ENCODE assay signal across 19 cellular contexts in genomic region chr12:29763301-29763683, GRCh38. TPM values are rescaled to one million over a fixed set of nuclear protein-coding genes. Genes with fewer than 3 reads are reported as not detected.
DNase-seq lines count a peak whose midpoint lies in the region; FAIRE-seq and TF ChIP-seq lines count a peak whose summit lies in the region.
"Had no signal": no experiment of that assay in that cellular context is flagged by ENCODE, and none has a peak within 500 bp of the region (broad histone marks: within the 10 kb centered on the region; RNA-seq: fewer than 3 reads in every experiment).

No MANE protein-coding gene starts in this region.

- POLR2A ChIA-PET in endothelial cell of umbilical vein (lab: Charles Lee) = interaction anchor here (0.5 kb wide), 1 partner anchor 810 kb away, joined by 4 read pairs; no protein-coding TSS in a partner anchor

- TF ChIP-seq EP300 in sigmoid colon (IDR thresholded peaks at IDR 0.05) = no peak

- H3K4me1 ChIP-seq in endothelial cell of umbilical vein (ENCODE audit: control insufficient read depth, extremely low read depth, insufficient read depth, low read length) (no peaks in the 10 kb centered on the region), sigmoid colon (peaks cover 0 to 20% (median 14%) of the 10 kb centered on the region in 4 donors), thyroid gland (no peaks in the 10 kb centered on the region)
- H3K4me1 ChIP-seq: A549 had no signal

- dilution Hi-C loops in endothelial cell of umbilical vein (cut with MboI; ENCODE audit: extremely low pct_ligation_motif_present, low sequenced_read_pairs) = no loop called here

- FAIRE-seq in endothelial cell of umbilical vein (lab: Jason Lieb, UNC) = no peak
- FAIRE-seq: A549, K562 had no signal

- no peak overlapping the region for H3K4me3 ChIP-seq in endothelial cell of umbilical vein (replicated peaks in 1 of 3; ENCODE audit: insufficient read depth in 1 of 3, low read depth in 1 of 3, low read length in 3 of 3)
- H3K4me3 ChIP-seq in sigmoid colon = no peak overlapping the region
- H3K4me3 ChIP-seq in thyroid gland (replicated peaks in 1 of 3) = no peak overlapping the region
- H3K4me3 ChIP-seq: A549, K562, lung had no signal

- DNase-seq in NCI-H510A treated with DMSO at 0.1 percent for 48 hours (lab: John Stamatoyannopoulos, UW) = peak; percentile 37
- no peak for DNase-seq in NCI-H510A (lab: John Stamatoyannopoulos, UW)
- DNase-seq in NCI-H345 treated with DMSO at 0.1 percent for 48 hours (lab: John Stamatoyannopoulos, UW; ENCODE audit: unreplicated experiment) = peak; percentile 12
- peak; percentile 10 for DNase-seq in endothelial cell of umbilical vein (ENCODE audit: low read depth, low spot score)
- no peak for DNase-seq in sigmoid colon
- DNase-seq in thyroid gland = no peak
- DNase-seq in GM13976 (ENCODE audit: low spot score) = no peak
- DNase-seq in activated CD4-positive, alpha-beta T cell treated with anti-CD3 and anti-CD28 coated beads for 48 hours = no peak
- DNase-seq: activated CD4-positive, alpha-beta T cell treated with anti-CD3 and anti-CD28 coated beads, Interleukin-2, amount 10 ng/mL, durations not matched to agents 7 days and 5 days; activated T-cell treated with anti-CD3 and anti-CD28 coated beads, Interleukin-2, amount 50 U/mL, for 4 hours; AML-193; CD4-positive, alpha-beta T cell; H9; NCI-H1092 treated with DMSO at 0.1 percent for 48 hours; retina had no signal

- H3K27ac ChIP-seq in endothelial cell of umbilical vein (ENCODE audit: insufficient read depth, low read depth, low read length) (no peak overlapping the region), sigmoid colon (peak overlapping the region in 3 of 4 donors; percentile 1 to 45 (median 34)), thyroid gland (no peak overlapping the region)
- H3K27ac ChIP-seq: A549 had no signal

- intact Hi-C loops in endothelial cell of umbilical vein (cut with micrococcal nuclease) = no loop called here
- intact Hi-C loops in sigmoid colon (cut with DNase I) = no loop called here
- intact Hi-C loops in thyroid gland (cut with DNase I) = no loop called here

- CTCF ChIA-PET in endothelial cell of umbilical vein (lab: Charles Lee) = interaction anchor here (1.4 kb wide), 1 partner anchor 19 kb away, joined by 4 read pairs; no protein-coding TSS in a partner anchor

- TF ChIP-seq POLR2A in endothelial cell of umbilical vein (IDR thresholded peaks at IDR 0.05; ENCODE audit: low read depth, low read length) (no peak), sigmoid colon (IDR thresholded peaks at IDR 0.05) (no peak), thyroid gland (IDR thresholded peaks at IDR 0.05) (no peak)

- no peaks in the 10 kb centered on the region for H3K9me1 ChIP-seq in endothelial cell of umbilical vein (replicated peaks; ENCODE audit: control insufficient read depth, extremely low read depth, insufficient read depth, low read length)

- no peaks in the 10 kb centered on the region for H3K36me3 ChIP-seq in endothelial cell of umbilical vein (ENCODE audit: control insufficient read depth in 2 of 2, extremely low read depth in 1 of 2, insufficient read depth in 2 of 2, low read length in 2 of 2)
- H3K36me3 ChIP-seq in sigmoid colon = peaks cover 0 to 11% (median 0%) of the 10 kb centered on the region in 4 donors
- no peaks in the 10 kb centered on the region for H3K36me3 ChIP-seq in thyroid gland

- TF ChIP-seq CTCF in endothelial cell of umbilical vein (IDR thresholded peaks at IDR 0.05; ENCODE audit: extremely low read depth in 1 of 2, insufficient read depth in 1 of 2, low read depth in 1 of 2, low read length in 2 of 2) = no peak
- TF ChIP-seq CTCF in sigmoid colon (IDR thresholded peaks at IDR 0.05) = no peak
- TF ChIP-seq CTCF in thyroid gland (IDR thresholded peaks at IDR 0.05) = no peak
- TF ChIP-seq CTCF in GM13976 (IDR thresholded peaks at IDR 0.05; ENCODE audit: borderline replicate concordance, control extremely low read depth, extremely low read depth, insufficient read depth, missing control alignments) = no peak

- in situ Hi-C loops in GM13976 (cut with MboI; ENCODE audit: low sequenced_read_pairs, unreplicated experiment) = no loop called here

- no peaks in the 10 kb centered on the region for H3K9me3 ChIP-seq in endothelial cell of umbilical vein (replicated peaks; ENCODE audit: control insufficient read depth, insufficient read depth, low read length)
- H3K9me3 ChIP-seq in sigmoid colon = no peaks in the 10 kb centered on the region
- H3K9me3 ChIP-seq in thyroid gland = no peaks in the 10 kb centered on the region
- H3K9me3 ChIP-seq: A549 had no signal

- H4K20me1 ChIP-seq in endothelial cell of umbilical vein (replicated peaks; ENCODE audit: control insufficient read depth, extremely low read depth, insufficient read depth, low read length) = no peaks in the 10 kb centered on the region

- H3K27me3 ChIP-seq in endothelial cell of umbilical vein (ENCODE audit: control insufficient read depth in 2 of 2, insufficient read depth in 2 of 2, low read length in 2 of 2) = no peaks in the 10 kb centered on the region
- H3K27me3 ChIP-seq in sigmoid colon = no peaks in the 10 kb centered on the region
- no peaks in the 10 kb centered on the region for H3K27me3 ChIP-seq in thyroid gland

- H3K79me2 ChIP-seq in endothelial cell of umbilical vein (ENCODE audit: control insufficient read depth, insufficient read depth, low read length) = no peaks in the 10 kb centered on the region

- H3K4me2 ChIP-seq in endothelial cell of umbilical vein (ENCODE audit: insufficient read depth, low read length) = no peak overlapping the region
- H3K4me2 ChIP-seq: A549 had no signal

- BruUV-seq in endothelial cell of umbilical vein (replicated peaks; lab: Mats Ljungman, UMichigan) = no TSS peak

- no peak overlapping the region for H3K9ac ChIP-seq in endothelial cell of umbilical vein (replicated peaks; ENCODE audit: extremely low read depth, insufficient read depth, low read length)

- H2AFZ ChIP-seq in endothelial cell of umbilical vein (ENCODE audit: low read depth, low read length) = no peak overlapping the region

TF ChIP-seq in endothelial cell of umbilical vein, 7 proteins besides CTCF, POLR2A, EP300 and RAD21:
- TF ChIP-seq JUN (IDR thresholded peaks at IDR 0.05; ENCODE audit: borderline replicate concordance, insufficient read depth, insufficient read length, low read depth) = no peak
- TF ChIP-seq MYC (IDR thresholded peaks at IDR 0.05; ENCODE audit: low read depth, low read length) = no peak
- no peak for TF ChIP-seq POLR2AphosphoS5 (IDR thresholded peaks at IDR 0.05; ENCODE audit: insufficient read depth, low read depth, low read length)
- TF ChIP-seq, protein P1, sequence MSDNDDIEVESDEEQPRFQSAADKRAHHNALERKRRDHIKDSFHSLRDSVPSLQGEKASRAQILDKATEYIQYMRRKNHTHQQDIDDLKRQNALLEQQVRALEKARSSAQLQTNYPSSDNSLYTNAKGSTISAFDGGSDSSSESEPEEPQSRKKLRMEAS (IDR thresholded peaks at IDR 0.05; ENCODE audit: insufficient read depth, insufficient read length) = no peak
- no peak for TF ChIP-seq GATA2 (IDR thresholded peaks at IDR 0.05; ENCODE audit: insufficient read depth, insufficient read length, low read depth, low read length)
- TF ChIP-seq EZH2 (IDR thresholded peaks at IDR 0.05; ENCODE audit: borderline replicate concordance, low read depth, low read length, severe bottlenecking) = no peak
- no peak for TF ChIP-seq FOS (IDR thresholded peaks at IDR 0.05; ENCODE audit: borderline replicate concordance, insufficient read depth, low read length)

RNA-seq across cellular contexts. Expression of gene TMTC1, which starts 20.4 kb away (rescaled TPM):
- total RNA-seq in endothelial cell of umbilical vein = 5.1 and 5.4 TPM in 2 replicates
- 5.8 and 5.9 TPM in 2 replicates for polyA plus RNA-seq in endothelial cell of umbilical vein
- 2.9 and 3.5 TPM in 2 replicates for polyA plus RNA-seq in endothelial cell of umbilical vein (2011; cell fraction: cytosol; rRNA removed)
- polyA plus RNA-seq in endothelial cell of umbilical vein (2011; cell fraction: nucleus; rRNA removed) = 4.2 and 5.3 TPM in 2 replicates
- 1.00 and 1.4 TPM in 2 replicates for polyA plus RNA-seq in endothelial cell of umbilical vein (2012)
- 27.9 and 30.5 TPM in 2 replicates for polyA minus RNA-seq in endothelial cell of umbilical vein
- polyA minus RNA-seq in endothelial cell of umbilical vein (2011; cell fraction: cytosol; rRNA and poly(A)+ RNA removed) = 44.2 TPM
- polyA minus RNA-seq in endothelial cell of umbilical vein (2011; cell fraction: nucleus; rRNA and poly(A)+ RNA removed) = 18.5 and 19.9 TPM in 2 replicates
- 10 to 100 TPM; 61.5 to 77.5 (median 70.2) TPM for total RNA-seq in sigmoid colon
- 1 to 10 TPM in 2 of 3 donors, under 1 TPM in 1; 0.46 to 5.2 (median 3.6) TPM for polyA plus RNA-seq in sigmoid colon
- total RNA-seq in thyroid gland = 10 to 100 TPM; 16.6 to 47.8 (median 25.6) TPM
- total RNA-seq: activated CD4-positive, alpha-beta T cell treated with anti-CD3 and anti-CD28 coated beads, Interleukin-2, amount 10 ng/mL, durations not matched to agents 7 days and 5 days; CD4-positive, alpha-beta T cell; G401 had no signal

Comparison
In these comparisons a context has a peak if more than half of its experiments do, and no peak if none do; other contexts are left out.
1. DNase-seq: peak in NCI-H510A treated with DMSO at 0.1 percent for 48 hours (single experiment), NCI-H345 treated with DMSO at 0.1 percent for 48 hours (single experiment) and endothelial cell of umbilical vein (single experiment); none in NCI-H510A (single experiment), sigmoid colon (single experiment), thyroid gland (0 of 2), GM13976 (single experiment) and activated CD4-positive, alpha-beta T cell treated with anti-CD3 and anti-CD28 coated beads for 48 hours (single experiment).
2. H3K27ac ChIP-seq: peak in sigmoid colon (3 of 4); none in endothelial cell of umbilical vein (single experiment) and thyroid gland (0 of 3).